ENCODE assay signal across 1 cellular context in the genomic region with DNA sequence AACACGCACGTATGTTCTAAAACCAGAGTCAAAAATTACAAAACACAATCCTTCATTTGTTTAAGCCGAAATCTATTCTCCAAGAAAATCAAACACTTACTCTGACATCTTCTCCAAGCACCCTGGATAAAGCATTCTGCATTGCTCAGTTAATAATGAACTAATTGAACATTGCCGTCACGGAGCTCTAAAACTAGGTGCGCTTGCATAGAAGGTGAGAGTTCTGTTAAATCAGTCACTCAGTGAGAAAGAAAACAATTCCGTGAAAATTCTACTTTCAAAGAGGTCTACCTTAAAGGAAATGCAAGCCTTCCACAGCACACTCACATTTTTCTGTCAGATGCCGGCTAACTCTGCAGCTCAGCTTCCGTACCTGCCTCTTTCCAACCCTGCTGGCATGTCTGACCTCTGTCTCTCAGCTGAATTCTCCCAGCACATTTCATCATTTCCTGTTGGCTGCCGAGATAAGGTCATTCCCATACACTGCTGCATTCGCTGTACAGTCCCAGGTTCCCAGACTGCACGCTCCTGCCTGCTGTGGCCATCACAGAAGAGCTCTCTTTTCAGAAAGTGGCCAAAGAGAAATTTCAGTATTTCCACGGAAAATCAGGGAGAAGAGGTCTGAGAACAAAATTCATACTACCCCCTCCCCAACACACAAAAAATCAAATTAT.
TF ChIP-seq lines count a peak whose summit lies in the region.

No MANE protein-coding gene starts in this region.

TF ChIP-seq in HepG2, 621 proteins besides CTCF, POLR2A, EP300 and RAD21 (continued from another document and continues in another):
- TF ChIP-seq NAIF1 (CRISPR knock-in tag; IDR thresholded peaks at IDR 0.05; ENCODE audit: borderline replicate concordance) (no peak), ZNF790 (CRISPR knock-in tag; IDR thresholded peaks at IDR 0.05; ENCODE audit: borderline replicate concordance) (no peak), EHMT2 (IDR thresholded peaks at IDR 0.05; ENCODE audit: borderline replicate concordance, low read depth, low read length) (no peak), ZNF543 (CRISPR knock-in tag; IDR thresholded peaks at IDR 0.05) (no peak), KAT7 (CRISPR knock-in tag; IDR thresholded peaks at IDR 0.05; ENCODE audit: borderline replicate concordance) (peak; percentile 92), BRCA1 (CRISPR knock-in tag; IDR thresholded peaks at IDR 0.05) (no peak), SMARCE1 (IDR thresholded peaks at IDR 0.05; ENCODE audit: borderline replicate concordance) (no peak), CREB1 (IDR thresholded peaks at IDR 0.05) (peak; percentile 36), CREB1 (CRISPR knock-in tag; IDR thresholded peaks at IDR 0.05) (peak; percentile 82), HDAC2 (CRISPR knock-in tag; IDR thresholded peaks at IDR 0.05) (peak; percentile 88), RBAK (CRISPR knock-in tag; IDR thresholded peaks at IDR 0.05) (no peak), SMARCC2 (IDR thresholded peaks at IDR 0.05) (no peak), ISX (CRISPR knock-in tag; conservative IDR thresholded peaks at IDR 0.05) (no peak), PTBP1 (IDR thresholded peaks at IDR 0.05; ENCODE audit: low read depth, low read length, poor library complexity, severe bottlenecking) (no peak), SCMH1 (CRISPR knock-in tag; IDR thresholded peaks at IDR 0.05; ENCODE audit: borderline replicate concordance) (no peak), CBX1 (IDR thresholded peaks at IDR 0.05; ENCODE audit: low read depth) (no peak), ZNF546 (CRISPR knock-in tag; conservative IDR thresholded peaks at IDR 0.05) (no peak), ZNF7 (CRISPR knock-in tag; IDR thresholded peaks at IDR 0.05) (no peak), ATF1 (CRISPR knock-in tag; IDR thresholded peaks at IDR 0.05) (no peak), GATAD1 (CRISPR knock-in tag; IDR thresholded peaks at IDR 0.05) (peak; percentile 67), RFX3 (CRISPR knock-in tag; IDR thresholded peaks at IDR 0.05) (no peak), HMGA1 (CRISPR knock-in tag; conservative IDR thresholded peaks at IDR 0.05) (no peak), ZMYM4 (CRISPR knock-in tag; IDR thresholded peaks at IDR 0.05) (peak; percentile 67), ZNF263 (CRISPR knock-in tag; IDR thresholded peaks at IDR 0.05) (no peak; the same call in 1 of the 2 replicates), NFE2 (CRISPR knock-in tag; IDR thresholded peaks at IDR 0.05) (no peak), NCOA5 (CRISPR knock-in tag; IDR thresholded peaks at IDR 0.05) (no peak), NCOA1 (CRISPR knock-in tag; IDR thresholded peaks at IDR 0.05) (no peak), NFRKB (IDR thresholded peaks at IDR 0.05) (no peak), ZNF205 (CRISPR knock-in tag; IDR thresholded peaks at IDR 0.05) (no peak), DPF2 (CRISPR knock-in tag; IDR thresholded peaks at IDR 0.05; ENCODE audit: borderline replicate concordance, low read depth) (peak; percentile 71; the same call in 1 of the 2 replicates), GTF3A (CRISPR knock-in tag; conservative IDR thresholded peaks at IDR 0.05) (no peak), ZNF367 (CRISPR knock-in tag; IDR thresholded peaks at IDR 0.05; ENCODE audit: borderline replicate concordance) (no peak), KLF15 (CRISPR knock-in tag; IDR thresholded peaks at IDR 0.05; ENCODE audit: borderline replicate concordance) (no peak), DNMT1 (CRISPR knock-in tag; IDR thresholded peaks at IDR 0.05) (no peak), TP53 (CRISPR knock-in tag; conservative IDR thresholded peaks at IDR 0.05) (peak; percentile 82; the same call in 1 of the 2 replicates), CAMTA2 (CRISPR knock-in tag; IDR thresholded peaks at IDR 0.05; ENCODE audit: borderline replicate concordance) (no peak), AGO1 (IDR thresholded peaks at IDR 0.05; ENCODE audit: low read depth, low read length, poor library complexity, severe bottlenecking) (no peak), ZNF670 (CRISPR knock-in tag; IDR thresholded peaks at IDR 0.05; ENCODE audit: borderline replicate concordance) (0 out of 2 replicates have a peak, but pooled peaks have one; percentile 50), ZNF232 (CRISPR knock-in tag; IDR thresholded peaks at IDR 0.05; ENCODE audit: borderline replicate concordance) (no peak; the same call in 1 of the 2 replicates), ZNF768 (CRISPR knock-in tag; IDR thresholded peaks at IDR 0.05) (no peak), ZC3H4 (CRISPR knock-in tag; IDR thresholded peaks at IDR 0.05; ENCODE audit: borderline replicate concordance) (no peak), ZNF839 (CRISPR knock-in tag; IDR thresholded peaks at IDR 0.05; ENCODE audit: borderline replicate concordance) (no peak), ZSCAN12 (CRISPR knock-in tag; IDR thresholded peaks at IDR 0.05) (peak; percentile 65; the same call in 1 of the 2 replicates), ZNF335 (CRISPR knock-in tag; IDR thresholded peaks at IDR 0.05) (0 out of 2 replicates have a peak, but pooled peaks have one; percentile 40), RNF2 (conservative IDR thresholded peaks at IDR 0.05; ENCODE audit: low read depth) (no peak)
- TF ChIP-seq, protein P1, sequence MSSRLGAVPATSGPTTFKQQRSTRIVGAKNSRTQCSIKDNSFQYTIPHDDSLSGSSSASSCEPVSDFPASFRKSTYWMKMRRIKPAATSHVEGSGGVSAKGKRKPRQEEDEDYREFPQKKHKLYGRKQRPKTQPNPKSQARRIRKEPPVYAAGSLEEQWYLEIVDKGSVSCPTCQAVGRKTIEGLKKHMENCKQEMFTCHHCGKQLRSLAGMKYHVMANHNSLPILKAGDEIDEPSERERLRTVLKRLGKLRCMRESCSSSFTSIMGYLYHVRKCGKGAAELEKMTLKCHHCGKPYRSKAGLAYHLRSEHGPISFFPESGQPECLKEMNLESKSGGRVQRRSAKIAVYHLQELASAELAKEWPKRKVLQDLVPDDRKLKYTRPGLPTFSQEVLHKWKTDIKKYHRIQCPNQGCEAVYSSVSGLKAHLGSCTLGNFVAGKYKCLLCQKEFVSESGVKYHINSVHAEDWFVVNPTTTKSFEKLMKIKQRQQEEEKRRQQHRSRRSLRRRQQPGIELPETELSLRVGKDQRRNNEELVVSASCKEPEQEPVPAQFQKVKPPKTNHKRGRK (CRISPR knock-in tag; IDR thresholded peaks at IDR 0.05), result no peak
- TF ChIP-seq, protein P2, sequence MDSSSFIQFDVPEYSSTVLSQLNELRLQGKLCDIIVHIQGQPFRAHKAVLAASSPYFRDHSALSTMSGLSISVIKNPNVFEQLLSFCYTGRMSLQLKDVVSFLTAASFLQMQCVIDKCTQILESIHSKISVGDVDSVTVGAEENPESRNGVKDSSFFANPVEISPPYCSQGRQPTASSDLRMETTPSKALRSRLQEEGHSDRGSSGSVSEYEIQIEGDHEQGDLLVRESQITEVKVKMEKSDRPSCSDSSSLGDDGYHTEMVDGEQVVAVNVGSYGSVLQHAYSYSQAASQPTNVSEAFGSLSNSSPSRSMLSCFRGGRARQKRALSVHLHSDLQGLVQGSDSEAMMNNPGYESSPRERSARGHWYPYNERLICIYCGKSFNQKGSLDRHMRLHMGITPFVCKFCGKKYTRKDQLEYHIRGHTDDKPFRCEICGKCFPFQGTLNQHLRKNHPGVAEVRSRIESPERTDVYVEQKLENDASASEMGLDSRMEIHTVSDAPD (CRISPR knock-in tag; IDR thresholded peaks at IDR 0.05), result no peak
- TF ChIP-seq, protein P3, sequence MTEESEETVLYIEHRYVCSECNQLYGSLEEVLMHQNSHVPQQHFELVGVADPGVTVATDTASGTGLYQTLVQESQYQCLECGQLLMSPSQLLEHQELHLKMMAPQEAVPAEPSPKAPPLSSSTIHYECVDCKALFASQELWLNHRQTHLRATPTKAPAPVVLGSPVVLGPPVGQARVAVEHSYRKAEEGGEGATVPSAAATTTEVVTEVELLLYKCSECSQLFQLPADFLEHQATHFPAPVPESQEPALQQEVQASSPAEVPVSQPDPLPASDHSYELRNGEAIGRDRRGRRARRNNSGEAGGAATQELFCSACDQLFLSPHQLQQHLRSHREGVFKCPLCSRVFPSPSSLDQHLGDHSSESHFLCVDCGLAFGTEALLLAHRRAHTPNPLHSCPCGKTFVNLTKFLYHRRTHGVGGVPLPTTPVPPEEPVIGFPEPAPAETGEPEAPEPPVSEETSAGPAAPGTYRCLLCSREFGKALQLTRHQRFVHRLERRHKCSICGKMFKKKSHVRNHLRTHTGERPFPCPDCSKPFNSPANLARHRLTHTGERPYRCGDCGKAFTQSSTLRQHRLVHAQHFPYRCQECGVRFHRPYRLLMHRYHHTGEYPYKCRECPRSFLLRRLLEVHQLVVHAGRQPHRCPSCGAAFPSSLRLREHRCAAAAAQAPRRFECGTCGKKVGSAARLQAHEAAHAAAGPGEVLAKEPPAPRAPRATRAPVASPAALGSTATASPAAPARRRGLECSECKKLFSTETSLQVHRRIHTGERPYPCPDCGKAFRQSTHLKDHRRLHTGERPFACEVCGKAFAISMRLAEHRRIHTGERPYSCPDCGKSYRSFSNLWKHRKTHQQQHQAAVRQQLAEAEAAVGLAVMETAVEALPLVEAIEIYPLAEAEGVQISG (CRISPR knock-in tag; IDR thresholded peaks at IDR 0.05), result peak; percentile 77
- TF ChIP-seq, protein P4, sequence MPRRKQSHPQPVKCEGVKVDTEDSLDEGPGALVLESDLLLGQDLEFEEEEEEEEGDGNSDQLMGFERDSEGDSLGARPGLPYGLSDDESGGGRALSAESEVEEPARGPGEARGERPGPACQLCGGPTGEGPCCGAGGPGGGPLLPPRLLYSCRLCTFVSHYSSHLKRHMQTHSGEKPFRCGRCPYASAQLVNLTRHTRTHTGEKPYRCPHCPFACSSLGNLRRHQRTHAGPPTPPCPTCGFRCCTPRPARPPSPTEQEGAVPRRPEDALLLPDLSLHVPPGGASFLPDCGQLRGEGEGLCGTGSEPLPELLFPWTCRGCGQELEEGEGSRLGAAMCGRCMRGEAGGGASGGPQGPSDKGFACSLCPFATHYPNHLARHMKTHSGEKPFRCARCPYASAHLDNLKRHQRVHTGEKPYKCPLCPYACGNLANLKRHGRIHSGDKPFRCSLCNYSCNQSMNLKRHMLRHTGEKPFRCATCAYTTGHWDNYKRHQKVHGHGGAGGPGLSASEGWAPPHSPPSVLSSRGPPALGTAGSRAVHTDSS (CRISPR knock-in tag; conservative IDR thresholded peaks at IDR 0.05), result no peak
- TF ChIP-seq, protein P5, sequence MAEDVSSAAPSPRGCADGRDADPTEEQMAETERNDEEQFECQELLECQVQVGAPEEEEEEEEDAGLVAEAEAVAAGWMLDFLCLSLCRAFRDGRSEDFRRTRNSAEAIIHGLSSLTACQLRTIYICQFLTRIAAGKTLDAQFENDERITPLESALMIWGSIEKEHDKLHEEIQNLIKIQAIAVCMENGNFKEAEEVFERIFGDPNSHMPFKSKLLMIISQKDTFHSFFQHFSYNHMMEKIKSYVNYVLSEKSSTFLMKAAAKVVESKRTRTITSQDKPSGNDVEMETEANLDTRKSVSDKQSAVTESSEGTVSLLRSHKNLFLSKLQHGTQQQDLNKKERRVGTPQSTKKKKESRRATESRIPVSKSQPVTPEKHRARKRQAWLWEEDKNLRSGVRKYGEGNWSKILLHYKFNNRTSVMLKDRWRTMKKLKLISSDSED (CRISPR knock-in tag; IDR thresholded peaks at IDR 0.05), result no peak
- TF ChIP-seq, protein P6, sequence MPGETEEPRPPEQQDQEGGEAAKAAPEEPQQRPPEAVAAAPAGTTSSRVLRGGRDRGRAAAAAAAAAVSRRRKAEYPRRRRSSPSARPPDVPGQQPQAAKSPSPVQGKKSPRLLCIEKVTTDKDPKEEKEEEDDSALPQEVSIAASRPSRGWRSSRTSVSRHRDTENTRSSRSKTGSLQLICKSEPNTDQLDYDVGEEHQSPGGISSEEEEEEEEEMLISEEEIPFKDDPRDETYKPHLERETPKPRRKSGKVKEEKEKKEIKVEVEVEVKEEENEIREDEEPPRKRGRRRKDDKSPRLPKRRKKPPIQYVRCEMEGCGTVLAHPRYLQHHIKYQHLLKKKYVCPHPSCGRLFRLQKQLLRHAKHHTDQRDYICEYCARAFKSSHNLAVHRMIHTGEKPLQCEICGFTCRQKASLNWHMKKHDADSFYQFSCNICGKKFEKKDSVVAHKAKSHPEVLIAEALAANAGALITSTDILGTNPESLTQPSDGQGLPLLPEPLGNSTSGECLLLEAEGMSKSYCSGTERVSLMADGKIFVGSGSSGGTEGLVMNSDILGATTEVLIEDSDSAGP (CRISPR knock-in tag; IDR thresholded peaks at IDR 0.05; ENCODE audit: borderline replicate concordance), result peak; percentile 47; the same call in 1 of the 2 replicates
- TF ChIP-seq, protein P7, sequence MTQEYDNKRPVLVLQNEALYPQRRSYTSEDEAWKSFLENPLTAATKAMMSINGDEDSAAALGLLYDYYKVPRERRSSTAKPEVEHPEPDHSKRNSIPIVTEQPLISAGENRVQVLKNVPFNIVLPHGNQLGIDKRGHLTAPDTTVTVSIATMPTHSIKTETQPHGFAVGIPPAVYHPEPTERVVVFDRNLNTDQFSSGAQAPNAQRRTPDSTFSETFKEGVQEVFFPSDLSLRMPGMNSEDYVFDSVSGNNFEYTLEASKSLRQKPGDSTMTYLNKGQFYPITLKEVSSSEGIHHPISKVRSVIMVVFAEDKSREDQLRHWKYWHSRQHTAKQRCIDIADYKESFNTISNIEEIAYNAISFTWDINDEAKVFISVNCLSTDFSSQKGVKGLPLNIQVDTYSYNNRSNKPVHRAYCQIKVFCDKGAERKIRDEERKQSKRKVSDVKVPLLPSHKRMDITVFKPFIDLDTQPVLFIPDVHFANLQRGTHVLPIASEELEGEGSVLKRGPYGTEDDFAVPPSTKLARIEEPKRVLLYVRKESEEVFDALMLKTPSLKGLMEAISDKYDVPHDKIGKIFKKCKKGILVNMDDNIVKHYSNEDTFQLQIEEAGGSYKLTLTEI (CRISPR knock-in tag; conservative IDR thresholded peaks at IDR 0.05), result no peak
- TF ChIP-seq, protein P8, sequence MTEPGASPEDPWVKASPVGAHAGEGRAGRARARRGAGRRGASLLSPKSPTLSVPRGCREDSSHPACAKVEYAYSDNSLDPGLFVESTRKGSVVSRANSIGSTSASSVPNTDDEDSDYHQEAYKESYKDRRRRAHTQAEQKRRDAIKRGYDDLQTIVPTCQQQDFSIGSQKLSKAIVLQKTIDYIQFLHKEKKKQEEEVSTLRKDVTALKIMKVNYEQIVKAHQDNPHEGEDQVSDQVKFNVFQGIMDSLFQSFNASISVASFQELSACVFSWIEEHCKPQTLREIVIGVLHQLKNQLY (CRISPR knock-in tag; IDR thresholded peaks at IDR 0.05), result 0 out of 2 replicates have a peak, but pooled peaks have one; percentile 38
- TF ChIP-seq, protein P9, sequence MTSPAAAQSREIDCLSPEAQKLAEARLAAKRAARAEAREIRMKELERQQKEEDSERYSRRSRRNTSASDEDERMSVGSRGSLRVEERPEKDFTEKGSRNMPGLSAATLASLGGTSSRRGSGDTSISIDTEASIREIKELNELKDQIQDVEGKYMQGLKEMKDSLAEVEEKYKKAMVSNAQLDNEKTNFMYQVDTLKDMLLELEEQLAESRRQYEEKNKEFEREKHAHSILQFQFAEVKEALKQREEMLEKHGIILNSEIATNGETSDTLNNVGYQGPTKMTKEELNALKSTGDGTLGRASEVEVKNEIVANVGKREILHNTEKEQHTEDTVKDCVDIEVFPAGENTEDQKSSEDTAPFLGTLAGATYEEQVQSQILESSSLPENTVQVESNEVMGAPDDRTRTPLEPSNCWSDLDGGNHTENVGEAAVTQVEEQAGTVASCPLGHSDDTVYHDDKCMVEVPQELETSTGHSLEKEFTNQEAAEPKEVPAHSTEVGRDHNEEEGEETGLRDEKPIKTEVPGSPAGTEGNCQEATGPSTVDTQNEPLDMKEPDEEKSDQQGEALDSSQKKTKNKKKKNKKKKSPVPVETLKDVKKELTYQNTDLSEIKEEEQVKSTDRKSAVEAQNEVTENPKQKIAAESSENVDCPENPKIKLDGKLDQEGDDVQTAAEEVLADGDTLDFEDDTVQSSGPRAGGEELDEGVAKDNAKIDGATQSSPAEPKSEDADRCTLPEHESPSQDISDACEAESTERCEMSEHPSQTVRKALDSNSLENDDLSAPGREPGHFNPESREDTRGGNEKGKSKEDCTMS (CRISPR knock-in tag; conservative IDR thresholded peaks at IDR 0.05), result no peak
